In the genomic region with DNA sequence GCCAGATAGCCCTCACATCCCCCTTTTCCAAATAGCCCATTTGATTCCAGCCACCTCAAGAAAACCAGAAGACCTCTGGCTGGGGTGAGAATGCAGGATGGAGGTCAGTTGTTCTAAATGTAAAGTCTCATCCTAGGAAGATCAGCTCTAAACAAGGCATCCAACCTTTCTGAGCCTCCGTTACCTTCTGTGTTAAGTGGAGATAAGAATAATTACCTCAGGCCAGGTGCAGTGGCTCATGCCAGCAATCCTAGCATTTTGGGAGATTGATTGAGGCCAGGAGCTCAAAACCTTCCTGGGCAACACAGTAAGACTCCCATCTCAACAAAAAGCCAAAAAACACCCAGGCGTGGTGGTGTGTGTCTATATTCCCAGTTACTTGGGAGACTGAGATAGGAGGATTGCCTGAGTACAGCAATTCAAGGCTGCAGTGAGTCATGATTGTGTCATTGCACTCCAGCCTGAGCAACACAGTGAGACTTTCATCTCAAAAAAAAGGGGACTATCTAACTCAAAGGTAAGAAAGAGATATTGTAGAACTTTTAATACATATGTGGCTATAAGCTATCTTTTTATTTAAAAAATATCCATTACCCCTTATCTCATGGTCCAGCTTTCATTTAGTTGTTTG, we compare ENCODE assay signal across 1 cellular context.
TF ChIP-seq lines count a peak whose summit lies in the region.

No MANE protein-coding gene starts in this region.

TF ChIP-seq in endothelial cell of umbilical vein, 7 proteins besides CTCF, POLR2A, EP300 and RAD21:
- TF ChIP-seq FOS (IDR thresholded peaks at IDR 0.05; ENCODE audit: borderline replicate concordance, insufficient read depth, low read length) (peak; percentile 90), EZH2 (IDR thresholded peaks at IDR 0.05; ENCODE audit: borderline replicate concordance, low read depth, low read length, severe bottlenecking) (no peak), JUN (IDR thresholded peaks at IDR 0.05; ENCODE audit: borderline replicate concordance, insufficient read depth, insufficient read length, low read depth) (peak; percentile 51), POLR2AphosphoS5 (IDR thresholded peaks at IDR 0.05; ENCODE audit: insufficient read depth, low read depth, low read length) (no peak), MYC (IDR thresholded peaks at IDR 0.05; ENCODE audit: low read depth, low read length) (no peak)
